20 cellular contexts compared by ENCODE assay signal in genomic region chr2:144925886-144926285, GRCh38.
DNase-seq lines count a peak whose midpoint lies in the region; ATAC-seq, FAIRE-seq and TF ChIP-seq lines count a peak whose summit lies in the region.
"Had no signal": no experiment of that assay in that cellular context is flagged by ENCODE, and none has a peak within 500 bp of the region (broad histone marks: within the 10 kb centered on the region; RNA-seq: fewer than 3 reads in every experiment).

No MANE protein-coding gene starts in this region.

- no peak overlapping the region for H3K14ac ChIP-seq in H1 (ENCODE audit: insufficient read length)

- H2AFZ ChIP-seq in DND-41 (ENCODE audit: low read depth, low read length) (no peak overlapping the region), H1 (ENCODE audit: low read length) (0 out of 2 replicates have a peak overlapping the region, but pooled peaks have one; percentile 64)
- H2AFZ ChIP-seq: GM23338 had no signal

- no peak for FAIRE-seq in H1 (lab: Jason Lieb, UNC)
- FAIRE-seq: A549, GM12892, H54 had no signal

- no peak for TF ChIP-seq RAD21 in H1 (IDR thresholded peaks at IDR 0.05 in 1 of 2, conservative IDR thresholded peaks at IDR 0.05 in 1 of 2; ENCODE audit: low read depth in 2 of 2, low read length in 2 of 2)

- H3K4me3 ChIP-seq in DND-41 (ENCODE audit: low read depth in 1 of 2, low read length in 2 of 2), result no peak overlapping the region
- peak overlapping the region; percentile 53 for H3K4me3 ChIP-seq in SK-N-MC
- H3K4me3 ChIP-seq in H1 (ENCODE audit: extremely low read depth in 1 of 4, insufficient read depth in 2 of 4, low read depth in 3 of 4, low read length in 4 of 4), result no peak overlapping the region
- H3K4me3 ChIP-seq: A549, GM23338, HAP-1 had no signal

- H4K20me1 ChIP-seq in DND-41 (ENCODE audit: insufficient read depth, low read length) (no peaks in the 10 kb centered on the region), H1 (replicated peaks in 1 of 2; ENCODE audit: control insufficient read depth in 1 of 2, insufficient read depth in 2 of 2, low read length in 2 of 2) (no peaks in the 10 kb centered on the region)

- H2BK5ac ChIP-seq in H1 (ENCODE audit: low read depth, low read length), result no peak overlapping the region

- H3K4ac ChIP-seq in H1 (replicated peaks; ENCODE audit: insufficient read length, low read depth, low read length), result no peak overlapping the region

- POLR2A ChIA-PET in H1 (lab: Charles Lee; ENCODE audit: partially characterized antibody), result no interaction called here

- no peak overlapping the region for H2BK12ac ChIP-seq in H1 (ENCODE audit: low read depth, low read length)

- H3K9me3 ChIP-seq in DND-41 (ENCODE audit: insufficient read depth, low read length, severe bottlenecking) (peaks cover 20% of the 10 kb centered on the region), SK-N-MC (ENCODE audit: low read depth, low read length) (peaks cover 14% of the 10 kb centered on the region), H1 (ENCODE audit: insufficient read depth in 2 of 2, low read depth in 1 of 2, low read length in 1 of 2) (no peaks in the 10 kb centered on the region)
- H3K9me3 ChIP-seq: HAP-1 had no signal

- H3K79me1 ChIP-seq in H1 (ENCODE audit: low read depth, low read length), result no peaks in the 10 kb centered on the region

- TF ChIP-seq POLR2A in H1 (IDR thresholded peaks at IDR 0.05; ENCODE audit: control extremely low read depth in 1 of 2, low read depth in 2 of 2, low read length in 2 of 2), result no peak

- H2BK120ac ChIP-seq in H1 (replicated peaks; ENCODE audit: low read depth, low read length), result no peak overlapping the region

- TF ChIP-seq CTCF in DND-41 (IDR thresholded peaks at IDR 0.05; ENCODE audit: borderline replicate concordance, extremely low read depth, low read length, poor library complexity, severe bottlenecking), result no peak
- TF ChIP-seq CTCF in H1 (IDR thresholded peaks at IDR 0.05; ENCODE audit: control extremely low read depth in 1 of 3, insufficient read depth in 1 of 3, low read depth in 1 of 3, low read length in 3 of 3), result no peak

- H2AK5ac ChIP-seq in H1 (ENCODE audit: low read depth, low read length), result no peak overlapping the region

- H3K4me2 ChIP-seq in DND-41 (ENCODE audit: insufficient read depth, low read length) (no peak overlapping the region), H1 (ENCODE audit: insufficient read depth in 1 of 2, low read depth in 2 of 2, low read length in 2 of 2) (no peak overlapping the region)
- H3K4me2 ChIP-seq: A549, GM23338 had no signal

- peak; percentile 23 for DNase-seq in DND-41
- DNase-seq in SK-N-MC (ENCODE audit: low read depth, low spot score), result no peak
- no peak for DNase-seq in H1 (ENCODE audit: low read depth in 1 of 2, low spot score in 2 of 2)
- DNase-seq in NCI-H510A treated with DMSO at 0.1 percent for 48 hours (lab: John Stamatoyannopoulos, UW), result no peak
- DNase-seq: 8988T; C1 segment of cervical spinal cord; Calu3; CD4-positive, alpha-beta memory T cell; COR-L47; DMS53; DMS79 treated with DMSO at 0.1 percent for 48 hours; HFFc6 had no signal

- no peak overlapping the region for H3K56ac ChIP-seq in H1 (replicated peaks; ENCODE audit: insufficient read length, low read depth, low read length)

- ATAC-seq in DND-41 (ENCODE audit: insufficient read depth, low read depth) (peak; percentile 54; the same call in 2 of the 3 replicates), GM21360 (IDR thresholded peaks at IDR 0.05; ENCODE audit: unreplicated experiment) (no peak), GM21529 (IDR thresholded peaks at IDR 0.05; ENCODE audit: unreplicated experiment) (no peak), HG02678 (IDR thresholded peaks at IDR 0.05; ENCODE audit: unreplicated experiment) (no peak)
- ATAC-seq: A549, GM23338 had no signal

- no peak overlapping the region for H4K91ac ChIP-seq in H1 (replicated peaks; ENCODE audit: insufficient read length, low read length)

- no peak for TF ChIP-seq EP300 in H1 (IDR thresholded peaks at IDR 0.05; ENCODE audit: borderline replicate concordance in 1 of 2, low read depth in 2 of 2, low read length in 2 of 2)

- H2BK20ac ChIP-seq in H1 (ENCODE audit: low read length), result no peak overlapping the region

- H3K36me3 ChIP-seq in DND-41 (ENCODE audit: insufficient read depth, low read length), result no peaks in the 10 kb centered on the region
- no peaks in the 10 kb centered on the region; the same call in 1 of the 2 replicates for H3K36me3 ChIP-seq in SK-N-MC (ENCODE audit: insufficient read depth, low read length)
- no peaks in the 10 kb centered on the region for H3K36me3 ChIP-seq in H1 (ENCODE audit: control insufficient read depth in 2 of 4, insufficient read depth in 4 of 4, low read length in 3 of 4)
- H3K36me3 ChIP-seq: HAP-1 had no signal

- no peak overlapping the region for H3K23ac ChIP-seq in H1 (ENCODE audit: insufficient read length)

- WGBS in H1 (ENCODE audit: extremely low coverage in 1 of 2, insufficient coverage in 1 of 2, insufficient read length in 1 of 2, insufficient replicate concordance in 2 of 2, low coverage in 1 of 2, low lambda C conversion rate in 2 of 2, missing lambda C conversion rate in 1 of 2), 2 experiments, result 97% methylated on average over 4 of the region's 4 CpGs; no CpG with 5 or more reads in 1 of the 2 experiments

- H3K18ac ChIP-seq in H1 (ENCODE audit: extremely low read depth, low read length), result no peak overlapping the region

- H4K5ac ChIP-seq in H1 (ENCODE audit: insufficient read length, low read depth, low read length), result no peak overlapping the region

- H4K8ac ChIP-seq in H1 (ENCODE audit: extremely low read depth, insufficient read depth, low read length), result no peak overlapping the region

- no peaks in the 10 kb centered on the region for H3K23me2 ChIP-seq in H1 (ENCODE audit: low read depth, low read length)

- H3K27me3 ChIP-seq in DND-41 (ENCODE audit: insufficient read depth, low read length, poor library complexity), result no peaks in the 10 kb centered on the region
- no peaks in the 10 kb centered on the region for H3K27me3 ChIP-seq in H1 (replicated peaks in 1 of 4; ENCODE audit: control insufficient read depth in 3 of 4, extremely low read depth in 1 of 4, insufficient read depth in 3 of 4, low read length in 3 of 4)

- no peak overlapping the region for H3K9ac ChIP-seq in DND-41 (ENCODE audit: low read depth, low read length)
- peak overlapping the region; percentile 45 for H3K9ac ChIP-seq in SK-N-MC (ENCODE audit: insufficient read length)
- H3K9ac ChIP-seq in H1 (replicated peaks in 1 of 4; ENCODE audit: extremely low read depth in 1 of 4, low read depth in 3 of 4, low read length in 3 of 4), result no peak overlapping the region

- no peak overlapping the region; the same call in 1 of the 2 replicates for H3K27ac ChIP-seq in DND-41 (ENCODE audit: low read length)
- H3K27ac ChIP-seq in SK-N-MC, result peak overlapping the region; percentile 73
- no peak overlapping the region for H3K27ac ChIP-seq in H1 (ENCODE audit: low read depth, low read length)
- H3K27ac ChIP-seq: A549 had no signal

- peaks cover 14% of the 10 kb centered on the region for H3K4me1 ChIP-seq in DND-41 (ENCODE audit: insufficient read depth, low read length)
- H3K4me1 ChIP-seq in H1 (replicated peaks in 1 of 4; ENCODE audit: control insufficient read depth in 3 of 4, insufficient read depth in 4 of 4, low read length in 3 of 4), result no peaks in the 10 kb centered on the region
- H3K4me1 ChIP-seq: A549 had no signal

- H2BK15ac ChIP-seq in H1 (ENCODE audit: low read length), result no peak overlapping the region

- H3K79me2 ChIP-seq in DND-41 (ENCODE audit: insufficient read depth, low read length), result no peaks in the 10 kb centered on the region
- no peaks in the 10 kb centered on the region for H3K79me2 ChIP-seq in H1 (ENCODE audit: control insufficient read depth in 1 of 2, insufficient read depth in 2 of 2, low read length in 2 of 2)

- CTCF ChIA-PET in H1 (lab: Charles Lee; ENCODE audit: partially characterized antibody), result interaction anchor here (0.6 kb wide), 1 partner anchor 363 kb away, joined by 3 read pairs; no protein-coding TSS in a partner anchor

TF ChIP-seq in H1, 55 proteins besides CTCF, POLR2A, EP300 and RAD21 (continues in another document):
- TF ChIP-seq USF2 (IDR thresholded peaks at IDR 0.05; ENCODE audit: low read length) (no peak), KDM5A (IDR thresholded peaks at IDR 0.05; ENCODE audit: low read length) (no peak)
